ENCODE assay signal across 1 cellular context in the genomic region with DNA sequence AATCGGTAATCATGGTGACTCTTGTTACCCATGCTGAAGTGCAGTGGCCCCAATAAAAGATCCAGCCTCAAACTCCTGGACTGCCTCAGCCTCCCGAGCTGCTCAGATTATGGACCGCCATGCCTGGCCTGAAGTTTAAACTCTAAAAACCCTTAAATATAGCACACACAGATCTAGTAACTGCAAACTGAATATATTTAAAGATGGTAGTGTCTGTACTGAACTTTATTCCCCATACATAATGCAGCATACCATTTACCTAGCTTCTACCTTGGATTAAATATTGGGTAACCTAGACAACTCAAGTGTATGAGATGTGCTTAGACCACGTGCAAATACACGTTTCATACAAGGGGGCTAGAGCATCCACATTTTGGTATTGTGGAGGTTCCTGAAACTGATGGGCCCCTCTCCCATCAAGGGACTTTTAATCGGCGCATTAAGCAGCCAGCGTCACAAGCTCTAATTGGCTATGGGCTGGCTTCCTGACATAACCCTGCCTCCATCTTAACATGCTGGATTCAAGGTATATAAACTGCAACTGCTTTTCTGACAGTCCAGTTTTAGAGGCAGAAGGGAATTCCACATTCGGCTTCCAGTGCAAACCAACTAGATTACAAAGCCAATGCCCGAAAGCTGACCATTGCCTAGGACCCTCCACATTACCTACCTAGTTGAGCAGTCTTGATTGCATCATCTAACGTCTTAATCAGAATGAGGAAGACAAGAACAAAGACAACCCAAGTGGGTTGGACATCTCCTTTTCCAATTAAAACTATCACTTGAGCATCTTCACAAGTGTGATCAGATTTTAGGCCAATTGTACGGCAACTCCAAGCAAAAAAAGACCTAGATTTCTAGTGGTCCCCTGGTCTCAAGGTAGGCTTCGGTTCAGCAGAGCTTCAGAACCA.
TF ChIP-seq lines count a peak whose summit lies in the region.

No MANE protein-coding gene starts in this region.

TF ChIP-seq in K562, 482 proteins besides CTCF, POLR2A, EP300 and RAD21 (continued from another document and continues in another):
- TF ChIP-seq, protein P1, sequence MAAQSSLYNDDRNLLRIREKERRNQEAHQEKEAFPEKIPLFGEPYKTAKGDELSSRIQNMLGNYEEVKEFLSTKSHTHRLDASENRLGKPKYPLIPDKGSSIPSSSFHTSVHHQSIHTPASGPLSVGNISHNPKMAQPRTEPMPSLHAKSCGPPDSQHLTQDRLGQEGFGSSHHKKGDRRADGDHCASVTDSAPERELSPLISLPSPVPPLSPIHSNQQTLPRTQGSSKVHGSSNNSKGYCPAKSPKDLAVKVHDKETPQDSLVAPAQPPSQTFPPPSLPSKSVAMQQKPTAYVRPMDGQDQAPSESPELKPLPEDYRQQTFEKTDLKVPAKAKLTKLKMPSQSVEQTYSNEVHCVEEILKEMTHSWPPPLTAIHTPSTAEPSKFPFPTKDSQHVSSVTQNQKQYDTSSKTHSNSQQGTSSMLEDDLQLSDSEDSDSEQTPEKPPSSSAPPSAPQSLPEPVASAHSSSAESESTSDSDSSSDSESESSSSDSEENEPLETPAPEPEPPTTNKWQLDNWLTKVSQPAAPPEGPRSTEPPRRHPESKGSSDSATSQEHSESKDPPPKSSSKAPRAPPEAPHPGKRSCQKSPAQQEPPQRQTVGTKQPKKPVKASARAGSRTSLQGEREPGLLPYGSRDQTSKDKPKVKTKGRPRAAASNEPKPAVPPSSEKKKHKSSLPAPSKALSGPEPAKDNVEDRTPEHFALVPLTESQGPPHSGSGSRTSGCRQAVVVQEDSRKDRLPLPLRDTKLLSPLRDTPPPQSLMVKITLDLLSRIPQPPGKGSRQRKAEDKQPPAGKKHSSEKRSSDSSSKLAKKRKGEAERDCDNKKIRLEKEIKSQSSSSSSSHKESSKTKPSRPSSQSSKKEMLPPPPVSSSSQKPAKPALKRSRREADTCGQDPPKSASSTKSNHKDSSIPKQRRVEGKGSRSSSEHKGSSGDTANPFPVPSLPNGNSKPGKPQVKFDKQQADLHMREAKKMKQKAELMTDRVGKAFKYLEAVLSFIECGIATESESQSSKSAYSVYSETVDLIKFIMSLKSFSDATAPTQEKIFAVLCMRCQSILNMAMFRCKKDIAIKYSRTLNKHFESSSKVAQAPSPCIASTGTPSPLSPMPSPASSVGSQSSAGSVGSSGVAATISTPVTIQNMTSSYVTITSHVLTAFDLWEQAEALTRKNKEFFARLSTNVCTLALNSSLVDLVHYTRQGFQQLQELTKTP (IDR thresholded peaks at IDR 0.05; ENCODE audit: low read depth in 1 of 2, partially characterized antibody in 2 of 2), result no peak
- no peak for TF ChIP-seq ETS2 (tag; IDR thresholded peaks at IDR 0.05; ENCODE audit: borderline replicate concordance, poor library complexity, severe bottlenecking)
- TF ChIP-seq SRSF9 (IDR thresholded peaks at IDR 0.05; ENCODE audit: borderline replicate concordance, low read depth, low read length), result no peak
- no peak for TF ChIP-seq ZNF408 (CRISPR knock-in tag; IDR thresholded peaks at IDR 0.05; ENCODE audit: low read depth)
- no peak for TF ChIP-seq KAT8 (IDR thresholded peaks at IDR 0.05; ENCODE audit: low read depth)
- TF ChIP-seq ZNF197 (CRISPR knock-in tag; IDR thresholded peaks at IDR 0.05; ENCODE audit: low read depth), result no peak
- no peak for TF ChIP-seq HSF4 (CRISPR knock-in tag; IDR thresholded peaks at IDR 0.05; ENCODE audit: borderline replicate concordance)
- no peak for TF ChIP-seq RBM25 (IDR thresholded peaks at IDR 0.05; ENCODE audit: low read depth, low read length, severe bottlenecking)
- peak; percentile 84 for TF ChIP-seq ERF (CRISPR knock-in tag; IDR thresholded peaks at IDR 0.05)
- TF ChIP-seq CEBPZ (IDR thresholded peaks at IDR 0.05; ENCODE audit: borderline replicate concordance, low read depth, low read length), result no peak
- TF ChIP-seq TARDBP (IDR thresholded peaks at IDR 0.05), result no peak
- TF ChIP-seq ZNF444 (CRISPR knock-in tag; IDR thresholded peaks at IDR 0.05), result peak; percentile 35
- TF ChIP-seq THAP7 (CRISPR knock-in tag; IDR thresholded peaks at IDR 0.05), result peak; percentile 59; the same call in 1 of the 2 replicates
- no peak for TF ChIP-seq NCOA4 (IDR thresholded peaks at IDR 0.05; ENCODE audit: partially characterized antibody)
- TF ChIP-seq MEF2D (tag; conservative IDR thresholded peaks at IDR 0.05; ENCODE audit: low read depth), result no peak
- TF ChIP-seq FIP1L1 (IDR thresholded peaks at IDR 0.05; ENCODE audit: low read depth, low read length, poor library complexity, severe bottlenecking), result peak; percentile 36
- TF ChIP-seq PHF21A (IDR thresholded peaks at IDR 0.05; ENCODE audit: borderline replicate concordance, low read depth), result no peak
- TF ChIP-seq TSC22D4 (tag; IDR thresholded peaks at IDR 0.05), result no peak
- TF ChIP-seq SUPT5H (IDR thresholded peaks at IDR 0.05), result peak; percentile 80
- no peak; the same call in 1 of the 2 replicates for TF ChIP-seq NR2F6 (CRISPR knock-in tag; IDR thresholded peaks at IDR 0.05)
- TF ChIP-seq SMAD4 (CRISPR knock-in tag; conservative IDR thresholded peaks at IDR 0.05), result no peak
- TF ChIP-seq ATF1 (CRISPR knock-in tag; IDR thresholded peaks at IDR 0.05), result no peak
- peak; percentile 54 for TF ChIP-seq ATF1 (tag; IDR thresholded peaks at IDR 0.05)
- TF ChIP-seq ETV1 (tag; conservative IDR thresholded peaks at IDR 0.05; ENCODE audit: low read depth), result no peak
- no peak for TF ChIP-seq PRMT5 (CRISPR knock-in tag; IDR thresholded peaks at IDR 0.05)
- TF ChIP-seq ZNF561 (CRISPR knock-in tag; conservative IDR thresholded peaks at IDR 0.05), result no peak
- TF ChIP-seq, protein P2, sequence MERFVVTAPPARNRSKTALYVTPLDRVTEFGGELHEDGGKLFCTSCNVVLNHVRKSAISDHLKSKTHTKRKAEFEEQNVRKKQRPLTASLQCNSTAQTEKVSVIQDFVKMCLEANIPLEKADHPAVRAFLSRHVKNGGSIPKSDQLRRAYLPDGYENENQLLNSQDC (CRISPR knock-in tag; IDR thresholded peaks at IDR 0.05), result no peak; the same call in none of the 2 replicates
- no peak for TF ChIP-seq ZNF24 (IDR thresholded peaks at IDR 0.05)
- TF ChIP-seq ZNF512 (tag; IDR thresholded peaks at IDR 0.05), result no peak
- TF ChIP-seq EHMT2 (IDR thresholded peaks at IDR 0.05), result peak; percentile 37; the same call in 1 of the 2 replicates
- TF ChIP-seq ARID2 (IDR thresholded peaks at IDR 0.05), result no peak
- TF ChIP-seq HDAC1 (IDR thresholded peaks at IDR 0.05), result no peak
- TF ChIP-seq ZNF395 (CRISPR knock-in tag; IDR thresholded peaks at IDR 0.05), result peak; percentile 78
- no peak; the same call in 1 of the 2 replicates for TF ChIP-seq E2F5 (CRISPR knock-in tag; IDR thresholded peaks at IDR 0.05)
- no peak for TF ChIP-seq FOXP1 (CRISPR knock-in tag; IDR thresholded peaks at IDR 0.05)
- TF ChIP-seq BRD9 (IDR thresholded peaks at IDR 0.05; ENCODE audit: low read depth, partially characterized antibody), result no peak
- TF ChIP-seq, protein P3, sequence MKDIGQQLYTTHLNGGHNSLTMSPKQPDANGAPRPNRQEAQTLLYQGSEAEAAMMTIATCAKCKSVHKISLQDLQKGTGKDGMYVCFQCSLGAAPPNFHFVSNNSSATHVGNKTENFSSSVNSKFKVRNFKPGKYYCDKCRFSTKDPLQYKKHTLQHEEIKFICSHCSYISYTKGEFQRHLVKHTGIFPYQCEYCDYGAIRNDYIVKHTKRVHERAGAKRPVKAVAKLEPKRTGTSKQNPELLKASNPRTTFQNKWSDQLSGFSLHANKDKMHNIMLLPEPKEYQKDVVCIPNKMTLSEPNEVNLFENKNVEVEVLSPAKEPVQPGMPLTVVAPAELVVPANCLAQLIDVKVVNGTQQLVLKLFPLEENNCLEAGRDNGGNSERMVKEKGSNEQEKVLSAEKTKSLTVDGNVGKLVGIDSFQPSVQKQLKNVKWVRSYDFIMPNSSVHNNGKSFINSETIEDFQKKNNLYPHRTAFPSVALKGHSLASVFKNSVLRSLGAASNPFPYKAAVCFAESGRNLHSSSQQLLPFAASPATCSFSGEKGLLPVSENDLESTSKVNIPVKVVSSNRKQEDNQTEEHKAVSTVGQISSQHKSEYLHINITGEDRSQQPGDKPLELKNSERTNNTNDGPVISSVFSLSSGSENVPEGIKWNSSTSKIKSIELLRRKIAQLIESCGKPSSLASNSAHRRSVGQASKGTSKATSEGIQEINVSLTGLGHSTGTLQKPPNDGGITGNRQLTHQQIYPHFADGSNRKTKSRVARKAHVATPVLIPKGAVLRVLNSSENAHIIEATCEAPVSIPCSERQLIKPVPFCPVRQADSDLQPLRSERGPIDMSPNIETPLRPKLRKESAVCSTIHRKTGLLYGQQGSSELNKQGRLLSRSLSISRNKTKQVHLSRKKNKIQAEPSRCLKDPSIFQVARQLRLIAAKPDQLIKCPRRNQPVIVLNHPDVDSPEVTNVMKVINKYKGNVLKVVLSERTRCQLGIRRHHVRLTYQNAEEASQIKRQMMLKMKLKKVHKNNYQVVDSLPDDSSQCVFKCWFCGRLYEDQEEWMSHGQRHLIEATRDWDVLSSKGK (CRISPR knock-in tag; IDR thresholded peaks at IDR 0.05), result peak; percentile 68; the same call in 1 of the 2 replicates
- TF ChIP-seq, protein P4, sequence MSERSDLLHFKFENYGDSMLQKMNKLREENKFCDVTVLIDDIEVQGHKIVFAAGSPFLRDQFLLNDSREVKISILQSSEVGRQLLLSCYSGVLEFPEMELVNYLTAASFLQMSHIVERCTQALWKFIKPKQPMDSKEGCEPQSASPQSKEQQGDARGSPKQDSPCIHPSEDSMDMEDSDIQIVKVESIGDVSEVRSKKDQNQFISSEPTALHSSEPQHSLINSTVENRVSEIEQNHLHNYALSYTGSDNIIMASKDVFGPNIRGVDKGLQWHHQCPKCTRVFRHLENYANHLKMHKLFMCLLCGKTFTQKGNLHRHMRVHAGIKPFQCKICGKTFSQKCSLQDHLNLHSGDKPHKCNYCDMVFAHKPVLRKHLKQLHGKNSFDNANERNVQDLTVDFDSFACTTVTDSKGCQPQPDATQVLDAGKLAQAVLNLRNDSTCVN (CRISPR knock-in tag; IDR thresholded peaks at IDR 0.05), result peak; percentile 68; the same call in 1 of the 2 replicates
- TF ChIP-seq CREB3L1 (IDR thresholded peaks at IDR 0.05; ENCODE audit: borderline replicate concordance, low read depth), result no peak; the same call in 1 of the 2 replicates
